In genomic region chr1:163273766-163274441, GRCh38 we compare ENCODE assay signal across 21 cellular contexts.
"Had no signal": no experiment of that assay in that cellular context is flagged by ENCODE, and none has a peak within 500 bp of the region (broad histone marks: within the 10 kb centered on the region; RNA-seq: fewer than 3 reads in every experiment).

No MANE protein-coding gene starts in this region.

- H3K9me3 ChIP-seq: thyroid gland had no signal

- H3K9ac ChIP-seq: parathyroid adenoma had no signal

- H3K36me3 ChIP-seq: adrenal gland, cardiac muscle cell, esophagus squamous epithelium, neutrophil, thyroid gland had no signal

- H3K4me1 ChIP-seq: adrenal gland, esophagus squamous epithelium, parathyroid adenoma, thyroid gland had no signal

- FAIRE-seq: urothelium cell line had no signal

- H3K27ac ChIP-seq: adrenal gland, cardiac muscle cell, esophagus squamous epithelium, neutrophil, parathyroid adenoma, thyroid gland had no signal

- H3K4me3 ChIP-seq: adrenal gland, cardiac muscle cell, esophagus squamous epithelium, mucosa of descending colon, thyroid gland had no signal

- ATAC-seq: activated CD4-positive, CD25-positive, alpha-beta regulatory T cell treated with anti-CD3 and anti-CD28 coated beads, Interleukin-2, amount 50 U/mL, for 24 hours; left colon; mucosa of descending colon; naive thymus-derived CD4-positive, alpha-beta T cell; stimulated activated memory B cell treated with anti-CD40 and anti-IgM and Interleukin-4, amounts not matched to agents 10 μg/mL and 1 μg/mL and 100 μg/mL, for 72 hours; T-cell had no signal

- DNase-seq: activated CD4-positive, alpha-beta T cell treated with anti-CD3 and anti-CD28 coated beads, Interleukin-2, amount 50 U/mL, for 4 hours; activated naive CD4-positive, alpha-beta T cell treated with anti-CD3 and anti-CD28 coated beads, Interleukin-2, amount 50 U/mL, for 16 hours; activated T-cell treated with anti-CD3 and anti-CD28 coated beads for 4 hours; adrenal gland; esophagus squamous epithelium; foreskin fibroblast; left colon; mammary epithelial cell; mucosa of descending colon; naive thymus-derived CD4-positive, alpha-beta T cell; retina; stimulated activated CD4-positive, alpha-beta T cell treated with anti-CD3 and anti-CD28 coated beads, Interleukin-2, amount 100 ng/mL, for 48 hours; T-cell; T-helper 9 cell; thyroid gland had no signal
